Comparison of ENCODE assay signal across 8 cellular contexts in the genomic region with DNA sequence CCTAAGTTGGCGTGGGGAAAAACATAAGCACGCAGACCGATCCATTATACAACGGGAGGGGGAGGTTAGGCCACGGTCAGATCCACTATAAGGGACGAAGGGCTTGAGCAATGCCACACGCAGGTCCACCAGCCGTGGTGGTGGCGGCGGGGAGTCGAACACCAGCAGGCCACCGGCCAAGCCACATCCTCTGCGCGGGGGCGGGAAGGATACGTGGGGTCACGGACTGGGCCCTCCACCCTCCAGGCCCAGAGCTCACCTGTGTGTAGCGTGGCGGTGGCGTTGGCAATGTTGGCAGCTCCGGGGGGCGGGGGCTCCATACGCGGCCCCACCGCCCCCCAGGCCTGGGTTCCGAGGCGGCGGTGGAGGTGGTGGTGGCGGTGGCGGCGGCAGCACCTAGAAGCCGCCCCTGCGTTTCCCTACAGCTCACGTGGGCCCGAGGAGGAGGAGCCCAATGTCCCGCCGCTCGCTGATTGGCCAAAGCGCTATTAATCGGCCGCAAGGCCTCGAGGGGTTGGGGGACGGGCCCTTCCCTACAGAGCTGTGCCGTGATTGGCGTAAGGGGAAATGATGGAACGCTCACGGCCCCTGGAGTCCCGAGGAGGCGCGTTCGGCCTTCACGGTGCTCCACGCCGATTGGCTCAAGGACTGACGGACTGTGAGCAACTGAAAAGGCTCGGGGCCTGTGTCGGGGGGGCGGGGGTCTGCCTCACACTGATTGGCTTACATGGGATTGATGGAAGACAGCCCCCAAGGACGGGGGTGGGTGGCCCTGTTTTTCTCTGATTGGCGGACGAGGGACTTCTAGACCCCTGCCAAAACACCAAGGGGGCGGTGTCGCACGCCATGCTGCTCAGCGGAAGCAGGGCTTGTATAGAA. TPM values are rescaled to one million over a fixed set of nuclear protein-coding genes. Genes with fewer than 3 reads are reported as not detected.
A peak's percentile ranks its signal among the peaks of the same experiment; 100 is the strongest.
DNase-seq lines count a peak whose midpoint lies in the region; ATAC-seq and TF ChIP-seq lines count a peak whose summit lies in the region.

TSS of gene ELK1 (minus strand) at position 400 of the 879 bp plus-strand sequence. CDS start 9,122 bp downstream, outside the sequence.

- peak within 1 kb of the TSS; percentile 71 for H3K4me2 ChIP-seq in KMS-11

- no peak for TF ChIP-seq EP300 in esophagus muscularis mucosa (IDR thresholded peaks at IDR 0.05)

- H3K79me2 ChIP-seq in KMS-11 (ENCODE audit: insufficient read depth, low read depth) = peaks cover 16% of the 10 kb centered on the region

- no peaks in the 10 kb centered on the region for H3K36me3 ChIP-seq in KMS-11 (ENCODE audit: insufficient read depth)
- no peaks in the 10 kb centered on the region for H3K36me3 ChIP-seq in Peyer's patch
- H3K36me3 ChIP-seq in esophagus muscularis mucosa = peaks cover 0 to 18% (median 10%) of the 10 kb centered on the region in 4 donors

- no peaks in the 10 kb centered on the region for H4K20me1 ChIP-seq in KMS-11 (ENCODE audit: insufficient read depth)

- no peaks in the 10 kb centered on the region for H3K9me3 ChIP-seq in Peyer's patch
- H3K9me3 ChIP-seq in esophagus muscularis mucosa = no peaks in the 10 kb centered on the region

- peak within 1 kb of the TSS; percentile 64; the same call in 1 of the 2 replicates for H2AFZ ChIP-seq in KMS-11 (ENCODE audit: low read depth)

- WGBS in esophagus muscularis mucosa = 43% methylated on average over 63 of the region's 65 CpGs

- H3K27me3 ChIP-seq in KMS-11 (ENCODE audit: insufficient read depth, low read depth) = no peaks in the 10 kb centered on the region
- H3K27me3 ChIP-seq in Peyer's patch = no peaks in the 10 kb centered on the region
- peaks cover 0 to 6% (median 0%) of the 10 kb centered on the region in 4 donors for H3K27me3 ChIP-seq in esophagus muscularis mucosa

- peak; percentile 94 for ATAC-seq in GM21737 (IDR thresholded peaks at IDR 0.05; ENCODE audit: unreplicated experiment)

- TF ChIP-seq POLR2A in Peyer's patch (IDR thresholded peaks at IDR 0.05) (peak; percentile 49 to 63), esophagus muscularis mucosa (IDR thresholded peaks at IDR 0.05; ENCODE audit: low read depth) (peak; percentile 71)

- TF ChIP-seq CTCF in KMS-11 (conservative IDR thresholded peaks at IDR 0.05; ENCODE audit: low read depth, low read length) = 0 out of 2 replicates have a peak, but pooled peaks have one; percentile 27
- TF ChIP-seq CTCF in Peyer's patch (IDR thresholded peaks at IDR 0.05) = peak in 1 of 6 experiments; percentile 3
- TF ChIP-seq CTCF in esophagus muscularis mucosa (IDR thresholded peaks at IDR 0.05) = no peak

- intact Hi-C loops in esophagus muscularis mucosa (cut with DNase I) = loop anchor here (10.0 kb wide), 2 partner anchors 1304 to 1514 kb away; partner anchors contain the start of genes MAGIX and OTUD5

- peaks cover 21% of the 10 kb centered on the region for H3K4me1 ChIP-seq in KMS-11 (ENCODE audit: low read depth, poor library complexity, severe bottlenecking)
- peaks cover 0 to 15% (median 0%) of the 10 kb centered on the region in 4 donors for H3K4me1 ChIP-seq in Peyer's patch
- H3K4me1 ChIP-seq in esophagus muscularis mucosa = peaks cover 9 to 28% (median 24%) of the 10 kb centered on the region in 4 donors

- peak; percentile 96 for DNase-seq in DMS53 treated with DMSO at 0.1 percent for 48 hours (lab: John Stamatoyannopoulos, UW; ENCODE audit: unreplicated experiment)
- peak; percentile 90 to 97 (median 92) for DNase-seq in Peyer's patch
- DNase-seq in activated T-helper 1 cell treated with Interleukin-2 at 50 U/mL for 16 hours (ENCODE audit: low read depth) = peak; percentile 77
- DNase-seq in esophagus muscularis mucosa (ENCODE audit: extremely low spot score) = peak; percentile 98
- DNase-seq in myocyte (ENCODE audit: low read depth) = peak; percentile 99
- peak; percentile 73 to 87 for DNase-seq in stimulated activated CD8-positive, alpha-beta memory T cell treated with anti-CD3 and anti-CD28 coated beads, Interleukin-7, amount 100 ng/mL, for 48 hours (ENCODE audit: extremely low read depth in 1 of 2, low read depth in 1 of 2)

- H3K27ac ChIP-seq in KMS-11 (peak within 1 kb of the TSS; percentile 29; the same call in 1 of the 2 replicates), Peyer's patch (peak within 1 kb of the TSS; percentile 84 to 90 (median 86)), esophagus muscularis mucosa (replicated peaks in 1 of 4) (peak within 1 kb of the TSS; percentile 87 to 89 (median 89))

- peak within 1 kb of the TSS; percentile 64; the same call in 1 of the 2 replicates for H3K9ac ChIP-seq in KMS-11

- H3K4me3 ChIP-seq in KMS-11 (IDR thresholded peaks at IDR 0.05; ENCODE audit: insufficient read depth, low read depth, low read length) = no peak within 1 kb of the TSS
- H3K4me3 ChIP-seq in Peyer's patch = peak within 1 kb of the TSS; percentile 66 to 84 (median 72)
- H3K4me3 ChIP-seq in esophagus muscularis mucosa = peak within 1 kb of the TSS; percentile 72 to 85 (median 74)

RNA-seq across cellular contexts. Expression of gene ELK1, which starts in this region (rescaled TPM):
- total RNA-seq in Peyer's patch (10 to 100 TPM; 14.9 to 18.2 (median 16.1) TPM), esophagus muscularis mucosa (10 to 100 TPM; 19.1 to 35.3 (median 25.1) TPM), myocyte (44.2 and 76.4 TPM in 2 replicates)
- polyA plus RNA-seq in myocyte (2012) = 45.5 TPM

Comparison
In these comparisons a context has a peak if more than half of its experiments do, and no peak if none do; other contexts are left out.
1. H3K27ac ChIP-seq: peak in every context shown above with its lines; median percentile 89 in esophagus muscularis mucosa; 86 in Peyer's patch; 29 in KMS-11.